In genomic region chr22:19923914-19924513, GRCh38 we compare ENCODE assay signal across 25 cellular contexts. TPM values are rescaled to one million over a fixed set of nuclear protein-coding genes. Genes with fewer than 3 reads are reported as not detected.
DNase-seq lines count a peak whose midpoint lies in the region; ATAC-seq, FAIRE-seq and TF ChIP-seq lines count a peak whose summit lies in the region.
"Had no signal": no experiment of that assay in that cellular context is flagged by ENCODE, and none has a peak within 500 bp of the region (broad histone marks: within the 10 kb centered on the region; RNA-seq: fewer than 3 reads in every experiment).

No MANE protein-coding gene starts in this region.

- no peak overlapping the region for H2AK5ac ChIP-seq in neuronal stem cell (ENCODE audit: low read depth, low read length)

- H3K9ac ChIP-seq in HepG2 (ENCODE audit: insufficient read depth, low read depth, low read length) = no peak overlapping the region
- H3K9ac ChIP-seq in K562 (ENCODE audit: insufficient read depth in 1 of 2, low read depth in 2 of 2, low read length in 2 of 2) = peak overlapping the region in 1 of 2 experiments; percentile 69; a peak in 2 of 4 replicates
- H3K9ac ChIP-seq in neuronal stem cell (ENCODE audit: low read depth, low read length, poor library complexity) = no peak overlapping the region
- H3K9ac ChIP-seq: BLaER1 had no signal

- H3K4me3 Mint-ChIP-seq in CD8-positive, alpha-beta memory T cell = no peak overlapping the region
- H3K4me3 Mint-ChIP-seq: CD4-positive, alpha-beta memory T cell; CD4-positive, CD25-positive, alpha-beta regulatory T cell had no signal

- in situ Hi-C loops in HepG2 (cut with HindIII; ENCODE audit: extremely low pct_ligation_motif_present, low pct_unique_long_range_greater_than_20kb) (no loop called here), K562 (cut with MboI) (no loop called here)

- peak overlapping the region; percentile 96 for H4K8ac ChIP-seq in neuronal stem cell (ENCODE audit: low read depth, low read length)

- no peaks in the 10 kb centered on the region; the same call in 1 of the 2 replicates for H3K4me1 ChIP-seq in HepG2 (ENCODE audit: insufficient read depth, low read length)
- no peaks in the 10 kb centered on the region for H3K4me1 ChIP-seq in right lobe of liver
- H3K4me1 ChIP-seq in K562 (replicated peaks in 1 of 2; ENCODE audit: control insufficient read depth in 2 of 2, insufficient read depth in 2 of 2, low read length in 2 of 2) = peaks cover 5 to 14% of the 10 kb centered on the region in 2 experiments; a peak in 3 of 5 replicates
- H3K4me1 ChIP-seq in lower lobe of right lung = no peaks in the 10 kb centered on the region
- H3K4me1 ChIP-seq in neuronal stem cell (ENCODE audit: control insufficient read depth in 2 of 2, insufficient read depth in 1 of 2, low read depth in 1 of 2, low read length in 2 of 2) = no peaks in the 10 kb centered on the region
- no peaks in the 10 kb centered on the region for H3K4me1 ChIP-seq in CD8-positive, alpha-beta memory T cell (ENCODE audit: insufficient read depth, low read length)
- H3K4me1 ChIP-seq: BE2C, BLaER1, Caco-2 had no signal

- ATAC-seq in HepG2 = no peak
- no peak for ATAC-seq in right lobe of liver
- ATAC-seq in K562 = no peak; the same call in 1 of the 3 replicates
- ATAC-seq in lower lobe of right lung = no peak
- ATAC-seq in GM19452 (IDR thresholded peaks at IDR 0.05; ENCODE audit: unreplicated experiment) = no peak

- TF ChIP-seq EP300 in HepG2 (IDR thresholded peaks at IDR 0.05; ENCODE audit: low read depth in 2 of 2, low read length in 2 of 2) = no peak
- no peak for TF ChIP-seq EP300 in HepG2 (CRISPR knock-in tag; IDR thresholded peaks at IDR 0.05; ENCODE audit: borderline replicate concordance)
- TF ChIP-seq EP300 in K562 (IDR thresholded peaks at IDR 0.05; ENCODE audit: low read length) = no peak

- H3K14ac ChIP-seq in neuronal stem cell (ENCODE audit: low read length) = no peak overlapping the region

- H3K4me2 ChIP-seq in HepG2 (ENCODE audit: low read depth, low read length) (no peak overlapping the region), K562 (ENCODE audit: insufficient read depth, low read length) (no peak overlapping the region), neuronal stem cell (ENCODE audit: insufficient read depth, low read length, poor library complexity, severe bottlenecking) (no peak overlapping the region)
- H3K4me2 ChIP-seq: BLaER1 had no signal

- no peaks in the 10 kb centered on the region for H3K27me3 ChIP-seq in HepG2 (ENCODE audit: control insufficient read depth in 1 of 2, insufficient read depth in 2 of 2, low read length in 2 of 2)
- no peaks in the 10 kb centered on the region for H3K27me3 ChIP-seq in right lobe of liver
- H3K27me3 ChIP-seq in K562 (ENCODE audit: control insufficient read depth in 2 of 2, insufficient read depth in 2 of 2, low read length in 2 of 2) = no peaks in the 10 kb centered on the region
- no peaks in the 10 kb centered on the region for H3K27me3 ChIP-seq in lower lobe of right lung (ENCODE audit: low read depth)
- peaks cover 0 to 19% (median 0%) of the 10 kb centered on the region in 3 experiments for H3K27me3 ChIP-seq in neuronal stem cell (ENCODE audit: control insufficient read depth in 3 of 3, insufficient read depth in 3 of 3, low read depth in 1 of 3, low read length in 3 of 3)
- H3K27me3 ChIP-seq in CD8-positive, alpha-beta memory T cell (ENCODE audit: insufficient read depth, low read length, poor library complexity, severe bottlenecking) = no peaks in the 10 kb centered on the region
- H3K27me3 ChIP-seq: BE2C, BLaER1 had no signal

- H3K18ac ChIP-seq in neuronal stem cell (ENCODE audit: low read length) = no peak overlapping the region

- H2AFZ ChIP-seq in HepG2 (ENCODE audit: low read length) = no peak overlapping the region
- H2AFZ ChIP-seq in K562 (ENCODE audit: low read depth, low read length) = no peak overlapping the region
- H2AFZ ChIP-seq in neuronal stem cell (ENCODE audit: low read length) = no peak overlapping the region

- no peak overlapping the region for H4K91ac ChIP-seq in neuronal stem cell (ENCODE audit: low read depth, low read length, poor library complexity)

- no peak overlapping the region for H3K27ac Mint-ChIP-seq in CD8-positive, alpha-beta memory T cell

- H3K79me1 ChIP-seq in neuronal stem cell (ENCODE audit: low read depth, low read length) = no peaks in the 10 kb centered on the region

- DNase-seq in HepG2 (ENCODE audit: low spot score) = no peak
- DNase-seq in right lobe of liver = no peak
- DNase-seq in K562 (ENCODE audit: extremely low read depth in 1 of 4, low spot score in 3 of 4) = peak in 1 of 4 experiments; percentile 48
- DNase-seq in lower lobe of right lung = peak; percentile 15
- no peak for DNase-seq in neuronal stem cell (ENCODE audit: low spot score)
- no peak for DNase-seq in CD8-positive, alpha-beta memory T cell
- DNase-seq in GM12892 (ENCODE audit: insufficient read length) = no peak
- DNase-seq: 8988T; ACHN; BE2C; C1 segment of cervical spinal cord; Caco-2; Calu3; CD4-positive, alpha-beta memory T cell; CD4-positive, CD25-positive, alpha-beta regulatory T cell; DMS79 treated with DMSO at 0.1 percent for 48 hours; GF-D8 had no signal

- FAIRE-seq in HepG2 (lab: Jason Lieb, UNC) = no peak
- FAIRE-seq in K562 (lab: Jason Lieb, UNC) = no peak
- no peak for FAIRE-seq in GM12892 (lab: Jason Lieb, UNC)
- FAIRE-seq: A204.1, D721Med, G401.6, GM12891, GM19239 had no signal

- CTCF ChIA-PET in HepG2 (lab: Yijun Ruan, JAX; ENCODE audit: low intra/inter-chr PET ratio, low total read pairs) (no interaction called here), K562 (lab: Yijun Ruan, JAX; ENCODE audit: low intra/inter-chr PET ratio) (interaction anchor here (0.6 to 1.0 kb wide), 2 partner anchors 11 to 22 kb away, joined by 3 read pairs; no protein-coding TSS in a partner anchor)
- CTCF ChIA-PET in CD8-positive, alpha-beta memory T cell (lab: Charles Lee) = no interaction called here

- no peaks in the 10 kb centered on the region for H3K27me3 Mint-ChIP-seq in CD8-positive, alpha-beta memory T cell
- H3K27me3 Mint-ChIP-seq: CD4-positive, alpha-beta memory T cell; CD4-positive, CD25-positive, alpha-beta regulatory T cell had no signal

- H3K36me3 ChIP-seq in HepG2 (replicated peaks in 1 of 2; ENCODE audit: control insufficient read depth in 1 of 2, insufficient read depth in 2 of 2, low read length in 2 of 2) (0 out of 5 replicates have a peak, but pooled peaks cover 0 to 3% of the 10 kb centered on the region in 2 experiments), right lobe of liver (peaks cover 0 to 3% (median 0%) of the 10 kb centered on the region in 4 donors), K562 (ENCODE audit: control insufficient read depth, insufficient read depth, low read length) (peaks cover 7% of the 10 kb centered on the region; the same call in 1 of the 3 replicates), lower lobe of right lung (peaks cover 13% of the 10 kb centered on the region), neuronal stem cell (replicated peaks in 1 of 2; ENCODE audit: control insufficient read depth in 2 of 2, insufficient read depth in 2 of 2, low read length in 2 of 2) (no peaks in the 10 kb centered on the region)
- H3K36me3 ChIP-seq in CD8-positive, alpha-beta memory T cell (ENCODE audit: insufficient read depth, low read length) = peaks cover 4% of the 10 kb centered on the region
- H3K36me3 ChIP-seq: BE2C had no signal

- no peaks in the 10 kb centered on the region for H3K9me3 Mint-ChIP-seq in CD8-positive, alpha-beta memory T cell
- H3K9me3 Mint-ChIP-seq: CD14-positive monocyte; CD4-positive, alpha-beta memory T cell; CD4-positive, CD25-positive, alpha-beta regulatory T cell had no signal

- no peaks in the 10 kb centered on the region for H4K20me1 ChIP-seq in HepG2 (ENCODE audit: insufficient read depth, low read length)
- no peaks in the 10 kb centered on the region for H4K20me1 ChIP-seq in K562 (replicated peaks; ENCODE audit: control insufficient read depth, insufficient read depth, low read length)
- H4K20me1 ChIP-seq: BLaER1 had no signal

- no peak overlapping the region for H3K23ac ChIP-seq in neuronal stem cell (ENCODE audit: low read depth, low read length, poor library complexity)

- H3K79me2 ChIP-seq in HepG2 (ENCODE audit: insufficient read depth, low read length) (no peaks in the 10 kb centered on the region), K562 (ENCODE audit: control insufficient read depth, insufficient read depth, low read length) (no peaks in the 10 kb centered on the region)

- no peak overlapping the region for H3K4me3 ChIP-seq in HepG2 (replicated peaks in 1 of 3; ENCODE audit: insufficient read depth in 1 of 3, low read depth in 2 of 3, low read length in 3 of 3)
- no peak overlapping the region for H3K4me3 ChIP-seq in right lobe of liver
- H3K4me3 ChIP-seq in K562 = no peak overlapping the region
- no peak overlapping the region for H3K4me3 ChIP-seq in lower lobe of right lung
- no peak overlapping the region for H3K4me3 ChIP-seq in neuronal stem cell (ENCODE audit: low read length in 2 of 2)
- H3K4me3 ChIP-seq in CD8-positive, alpha-beta memory T cell (ENCODE audit: low read length) = no peak overlapping the region
- H3K4me3 ChIP-seq: BLaER1 had no signal

- POLR2A ChIA-PET in HepG2 (lab: Yijun Ruan, JAX) (no interaction called here), K562 (lab: Yijun Ruan, JAX) (interaction anchor here (0.6 to 4.2 kb wide), 12 partner anchors 11 to 194 kb away, joined by 3 to 26 read pairs (median 3); partner anchors contain the start of genes COMT and TXNRD2)
- POLR2A ChIA-PET in CD8-positive, alpha-beta memory T cell (lab: Charles Lee) = no interaction called here

- BruUV-seq in HepG2 (replicated peaks; lab: Mats Ljungman, UMichigan) (no TSS peak), K562 (replicated peaks; lab: Mats Ljungman, UMichigan) (no TSS peak)

- intact Hi-C loops in HepG2 (cut with micrococcal nuclease; ENCODE audit: unreplicated experiment) = no loop called here
- intact Hi-C loops in right lobe of liver (cut with DNase I) = no loop called here
- intact Hi-C loops in K562 (cut with micrococcal nuclease) = no loop called here
- intact Hi-C loops in lower lobe of right lung (cut with DNase I) = no loop called here

- peaks cover 0 to 5% (median 0%) of the 10 kb centered on the region in 3 donors for H3K4me1 Mint-ChIP-seq in CD8-positive, alpha-beta memory T cell

- TF ChIP-seq POLR2A in HepG2 (IDR thresholded peaks at IDR 0.05; ENCODE audit: insufficient read depth in 1 of 2, low read depth in 2 of 2, low read length in 2 of 2) = no peak
- no peak for TF ChIP-seq POLR2A in right lobe of liver (IDR thresholded peaks at IDR 0.05)
- TF ChIP-seq POLR2A in K562 (conservative IDR thresholded peaks at IDR 0.05) = no peak
- no peak for TF ChIP-seq POLR2A in GM12892 (IDR thresholded peaks at IDR 0.05; ENCODE audit: low read depth, low read length)

- H2BK5ac ChIP-seq in neuronal stem cell (ENCODE audit: low read length) = no peak overlapping the region

- no peak overlapping the region for H2BK120ac ChIP-seq in neuronal stem cell (ENCODE audit: low read depth, low read length)

- no peaks in the 10 kb centered on the region for H3K9me3 ChIP-seq in HepG2 (ENCODE audit: low read length)
- no peaks in the 10 kb centered on the region for H3K9me3 ChIP-seq in right lobe of liver
- no peaks in the 10 kb centered on the region for H3K9me3 ChIP-seq in K562 (replicated peaks; ENCODE audit: control insufficient read depth, insufficient read depth, low read depth, low read length)
- H3K9me3 ChIP-seq in lower lobe of right lung = no peaks in the 10 kb centered on the region
- no peaks in the 10 kb centered on the region for H3K9me3 ChIP-seq in neuronal stem cell (replicated peaks in 1 of 2; ENCODE audit: control insufficient read depth in 2 of 2, insufficient read depth in 1 of 2, low read depth in 1 of 2, low read length in 2 of 2)
- H3K9me3 ChIP-seq in CD8-positive, alpha-beta memory T cell (ENCODE audit: low read length) = no peaks in the 10 kb centered on the region
- H3K9me3 ChIP-seq: BE2C, BLaER1, Caco-2 had no signal

- no peak overlapping the region for H2BK12ac ChIP-seq in neuronal stem cell (ENCODE audit: low read length)

- 83% methylated on average over 12 of the region's 12 CpGs for WGBS in HepG2 (ENCODE audit: low lambda C conversion rate)
- 91% methylated on average over 11 of the region's 12 CpGs for WGBS in right lobe of liver (ENCODE audit: insufficient coverage, low coverage, low lambda C conversion rate, missing lambda C conversion rate)
- WGBS in K562 (ENCODE audit: insufficient coverage, low coverage, missing lambda C conversion rate) = 53% methylated on average over 12 of the region's 12 CpGs
- no CpG with 5 or more reads among the region's 12 CpGs for WGBS in neuronal stem cell (ENCODE audit: extremely low coverage in 2 of 2, insufficient read length in 2 of 2, insufficient replicate concordance in 1 of 2), 2 donors

- TF ChIP-seq CTCF in HepG2 (CRISPR knock-in tag; IDR thresholded peaks at IDR 0.05) = no peak
- TF ChIP-seq CTCF in right lobe of liver (IDR thresholded peaks at IDR 0.05) = no peak
- no peak for TF ChIP-seq CTCF in K562 (IDR thresholded peaks at IDR 0.05 in 2 of 3, conservative IDR thresholded peaks at IDR 0.05 in 1 of 3; ENCODE audit: insufficient read depth in 2 of 3, low read depth in 1 of 3, low read length in 3 of 3)
- TF ChIP-seq CTCF in lower lobe of right lung (IDR thresholded peaks at IDR 0.05) = no peak

- H3K27ac ChIP-seq in HepG2 (ENCODE audit: extremely low read length, insufficient read depth, low read length) (no peak overlapping the region), right lobe of liver (no peak overlapping the region), K562 (ENCODE audit: extremely low read depth, low read depth, low read length) (no peak overlapping the region), lower lobe of right lung (no peak overlapping the region), neuronal stem cell (replicated peaks; ENCODE audit: low read length) (no peak overlapping the region)
- H3K27ac ChIP-seq in CD8-positive, alpha-beta memory T cell (ENCODE audit: low read depth, low read length) = no peak overlapping the region
- H3K27ac ChIP-seq: BLaER1 had no signal

- H3K4ac ChIP-seq in neuronal stem cell (ENCODE audit: low read length) = no peak overlapping the region

- H3K9me1 ChIP-seq in K562 (ENCODE audit: control insufficient read depth, insufficient read depth, low read length) = no peaks in the 10 kb centered on the region

- H3K36me3 Mint-ChIP-seq in CD8-positive, alpha-beta memory T cell = peaks cover 0 to 28% (median 7%) of the 10 kb centered on the region in 3 donors

- no peak for TF ChIP-seq RAD21 in HepG2 (CRISPR knock-in tag; IDR thresholded peaks at IDR 0.05)
- no peak for TF ChIP-seq RAD21 in K562 (CRISPR knock-in tag; conservative IDR thresholded peaks at IDR 0.05 in 1 of 2, IDR thresholded peaks at IDR 0.05 in 1 of 2)

- H2BK15ac ChIP-seq in neuronal stem cell (ENCODE audit: low read length) = no peak overlapping the region

RNA-seq across cellular contexts. Expression of gene COMT, which starts 17.6 kb away (rescaled TPM):
- 144 and 162 TPM in 2 replicates for total RNA-seq in HepG2 (2016; rRNA removed; fragmentation: Illumina TruSeq; extraction: Trizol)
- 44.0 and 61.5 TPM in 2 replicates for total RNA-seq in HepG2 (2016; cell fraction: cytosol; rRNA removed; fragmentation: Illumina TruSeq; extraction: Trizol; ENCODE audit: low read depth)
- total RNA-seq in HepG2 (2016; cell fraction: insoluble cytoplasmic fraction; rRNA removed; fragmentation: Illumina TruSeq; extraction: Trizol) = 127 and 167 TPM in 2 replicates
- total RNA-seq in HepG2 (2016; cell fraction: membrane; rRNA removed; fragmentation: Illumina TruSeq; extraction: Trizol) = 60.4 and 90.3 TPM in 2 replicates
- 92.2 and 95.4 TPM in 2 replicates for total RNA-seq in HepG2 (2016; cell fraction: nucleus; rRNA removed; fragmentation: Illumina TruSeq; extraction: Trizol)
- 156 and 194 TPM in 2 replicates for polyA plus RNA-seq in HepG2 (2011; rRNA removed)
- polyA plus RNA-seq in HepG2 (2011; cell fraction: cytosol; rRNA removed) = 185 and 260 TPM in 2 replicates
- 192 TPM in 2 replicates for polyA plus RNA-seq in HepG2 (2011; cell fraction: nucleus; rRNA removed)
- polyA plus RNA-seq in HepG2 (2012) = 90.6 and 123 TPM in 2 replicates
- polyA plus RNA-seq in HepG2 (2016; cell fraction: cytosol; fragmentation: Illumina TruSeq; extraction: Trizol; ENCODE audit: low read depth) = 59.9 and 87.6 TPM in 2 replicates
- polyA plus RNA-seq in HepG2 (2016; cell fraction: insoluble cytoplasmic fraction; fragmentation: Illumina TruSeq; extraction: Trizol; ENCODE audit: low read depth) = 139 and 159 TPM in 2 replicates
- 62.3 and 85.6 TPM in 2 replicates for polyA plus RNA-seq in HepG2 (2016; cell fraction: membrane; fragmentation: Illumina TruSeq; extraction: Trizol; ENCODE audit: low read depth)
- 155 and 158 TPM in 2 replicates for polyA plus RNA-seq in HepG2 (2016; cell fraction: nucleus; fragmentation: Illumina TruSeq; extraction: Trizol; ENCODE audit: insufficient read depth, low read depth)
- polyA minus RNA-seq in HepG2 (2011; rRNA and poly(A)+ RNA removed; ENCODE audit: low replicate concordance) = 32.2 and 191 TPM in 2 replicates
- polyA minus RNA-seq in HepG2 (2011; cell fraction: cytosol; rRNA and poly(A)+ RNA removed) = 76.6 and 84.9 TPM in 2 replicates
- polyA minus RNA-seq in HepG2 (2011; cell fraction: nucleus; rRNA and poly(A)+ RNA removed) = 33.6 and 36.1 TPM in 2 replicates
- total RNA-seq in right lobe of liver = 100 to 1,000 TPM; 144 to 270 (median 200) TPM
- total RNA-seq in K562 (2011; cell fraction: chromatin; rRNA removed; ENCODE audit: low replicate concordance) = 125 and 360 TPM in 2 replicates
- total RNA-seq in K562 (2011; cell fraction: nucleolus; rRNA removed) = 500 and 649 TPM in 2 replicates
- 301 and 358 TPM in 2 replicates for total RNA-seq in K562 (2011; cell fraction: nucleoplasm; rRNA removed)
- total RNA-seq in K562 (2014; rRNA removed) = 334 and 497 TPM in 2 replicates
- 29.4 and 46.3 TPM in 2 replicates for total RNA-seq in K562 (2014; rRNA removed; fragmentation: Illumina TruSeq; extraction: Trizol)
- total RNA-seq in K562 (2015; rRNA removed; fragmentation: Illumina TruSeq; extraction: Trizol) = 155 and 156 TPM in 2 replicates
- total RNA-seq in K562 (2021) = 348 and 351 TPM in 2 replicates
- polyA plus RNA-seq in K562 (2011; rRNA removed) = 185 and 498 TPM in 2 replicates
- polyA plus RNA-seq in K562 (2011; cell fraction: cytosol; rRNA removed) = 652 and 657 TPM in 2 replicates
- polyA plus RNA-seq in K562 (2011; cell fraction: nucleus; rRNA removed) = 321 and 432 TPM in 2 replicates
- polyA plus RNA-seq in K562 (2012) = 279 and 699 TPM in 2 replicates
- 108 and 305 TPM in 2 replicates for polyA plus RNA-seq in K562 (2014; fragmentation: Illumina TruSeq; extraction: Trizol)
- 10 to 100 TPM; 12.5 to 39.6 TPM for polyA plus RNA-seq in K562 (2014; fragmentation: Nextera tagmentation; extraction: Ambion mirVana)
- polyA plus RNA-seq in K562 (2014; rRNA removed) = 263 and 317 TPM in 2 replicates
- 92.9 and 123 TPM in 2 replicates for polyA minus RNA-seq in K562 (2011; rRNA and poly(A)+ RNA removed)
- 148 and 344 TPM in 2 replicates for polyA minus RNA-seq in K562 (2011; cell fraction: cytosol; rRNA and poly(A)+ RNA removed)
- 63.8 and 154 TPM in 2 replicates for polyA minus RNA-seq in K562 (2011; cell fraction: nucleus; rRNA and poly(A)+ RNA removed)
- total RNA-seq in lower lobe of right lung = 235 TPM
- polyA plus RNA-seq in neuronal stem cell (2013, experiment 1 of 2) = 7.3 TPM
- polyA plus RNA-seq in neuronal stem cell (2013, experiment 2 of 2) = 6.4 TPM
- total RNA-seq in CD8-positive, alpha-beta memory T cell = 10 to 100 TPM; 89.3 to 93.7 TPM
- polyA plus RNA-seq in CD8-positive, alpha-beta memory T cell = 92.7 TPM
- polyA plus RNA-seq in GM12892 (2012; ENCODE audit: missing spikeins) = 34.5 TPM

RNA-seq across cellular contexts. Expression of gene TXNRD2, which starts 17.6 kb away (rescaled TPM):
- total RNA-seq in HepG2 (2016; rRNA removed; fragmentation: Illumina TruSeq; extraction: Trizol) (16.4 and 18.6 TPM in 2 replicates), right lobe of liver (10 to 100 TPM; 35.9 to 47.8 (median 44.3) TPM), K562 (2014; rRNA removed) (49.4 and 60.7 TPM in 2 replicates), K562 (2014; rRNA removed; fragmentation: Illumina TruSeq; extraction: Trizol) (25.1 and 32.6 TPM in 2 replicates), K562 (2015; rRNA removed; fragmentation: Illumina TruSeq; extraction: Trizol) (45.9 and 50.4 TPM in 2 replicates), K562 (2021) (78.2 and 80.2 TPM in 2 replicates), lower lobe of right lung (47.5 TPM)
- 4.6 and 5.3 TPM in 2 replicates for total RNA-seq in HepG2 (2016; cell fraction: cytosol; rRNA removed; fragmentation: Illumina TruSeq; extraction: Trizol; ENCODE audit: low read depth)
- 16.6 and 20.5 TPM in 2 replicates for total RNA-seq in HepG2 (2016; cell fraction: insoluble cytoplasmic fraction; rRNA removed; fragmentation: Illumina TruSeq; extraction: Trizol)
- 7.4 and 8.1 TPM in 2 replicates for total RNA-seq in HepG2 (2016; cell fraction: membrane; rRNA removed; fragmentation: Illumina TruSeq; extraction: Trizol)
- total RNA-seq in HepG2 (2016; cell fraction: nucleus; rRNA removed; fragmentation: Illumina TruSeq; extraction: Trizol) = 17.3 and 19.7 TPM in 2 replicates
- polyA plus RNA-seq in HepG2 (2011; rRNA removed) (17.5 and 23.4 TPM in 2 replicates), K562 (2011; rRNA removed) (50.2 and 93.6 TPM in 2 replicates), K562 (2014; fragmentation: Illumina TruSeq; extraction: Trizol) (45.0 and 66.1 TPM in 2 replicates), K562 (2014; fragmentation: Nextera tagmentation; extraction: Ambion mirVana) (1 to 10 TPM; 3.3 to 4.4 TPM), K562 (2014; rRNA removed) (52.5 and 57.0 TPM in 2 replicates)
- polyA plus RNA-seq in HepG2 (2011; cell fraction: cytosol; rRNA removed) = 11.8 and 19.6 TPM in 2 replicates
- 74.7 and 94.3 TPM in 2 replicates for polyA plus RNA-seq in HepG2 (2011; cell fraction: nucleus; rRNA removed)
- polyA plus RNA-seq in HepG2 (2012) = 11.2 and 13.2 TPM in 2 replicates
- 3.6 and 4.0 TPM in 2 replicates for polyA plus RNA-seq in HepG2 (2016; cell fraction: cytosol; fragmentation: Illumina TruSeq; extraction: Trizol; ENCODE audit: low read depth)
- 17.8 and 20.1 TPM in 2 replicates for polyA plus RNA-seq in HepG2 (2016; cell fraction: insoluble cytoplasmic fraction; fragmentation: Illumina TruSeq; extraction: Trizol; ENCODE audit: low read depth)
- polyA plus RNA-seq in HepG2 (2016; cell fraction: membrane; fragmentation: Illumina TruSeq; extraction: Trizol; ENCODE audit: low read depth) = 5.9 and 6.5 TPM in 2 replicates
- 34.4 and 34.7 TPM in 2 replicates for polyA plus RNA-seq in HepG2 (2016; cell fraction: nucleus; fragmentation: Illumina TruSeq; extraction: Trizol; ENCODE audit: insufficient read depth, low read depth)
- polyA minus RNA-seq in HepG2 (2011; rRNA and poly(A)+ RNA removed; ENCODE audit: low replicate concordance) = 28.2 and 29.9 TPM in 2 replicates
- 10.6 and 12.9 TPM in 2 replicates for polyA minus RNA-seq in HepG2 (2011; cell fraction: cytosol; rRNA and poly(A)+ RNA removed)
- polyA minus RNA-seq in HepG2 (2011; cell fraction: nucleus; rRNA and poly(A)+ RNA removed) = 24.5 and 27.3 TPM in 2 replicates
- total RNA-seq in K562 (2011; cell fraction: chromatin; rRNA removed; ENCODE audit: low replicate concordance) = 156 and 367 TPM in 2 replicates
- 176 and 216 TPM in 2 replicates for total RNA-seq in K562 (2011; cell fraction: nucleolus; rRNA removed)
- 160 and 165 TPM in 2 replicates for total RNA-seq in K562 (2011; cell fraction: nucleoplasm; rRNA removed)
- polyA plus RNA-seq in K562 (2011; cell fraction: cytosol; rRNA removed) = 84.2 and 98.0 TPM in 2 replicates
- polyA plus RNA-seq in K562 (2011; cell fraction: nucleus; rRNA removed) = 148 and 181 TPM in 2 replicates
- 83.1 and 83.5 TPM in 2 replicates for polyA plus RNA-seq in K562 (2012)
- polyA minus RNA-seq in K562 (2011; rRNA and poly(A)+ RNA removed) = 44.4 and 47.5 TPM in 2 replicates
- 55.3 and 75.6 TPM in 2 replicates for polyA minus RNA-seq in K562 (2011; cell fraction: cytosol; rRNA and poly(A)+ RNA removed)
- polyA minus RNA-seq in K562 (2011; cell fraction: nucleus; rRNA and poly(A)+ RNA removed) = 57.4 and 103 TPM in 2 replicates
- 16.7 TPM for polyA plus RNA-seq in neuronal stem cell (2013, experiment 1 of 2)
- 17.7 TPM for polyA plus RNA-seq in neuronal stem cell (2013, experiment 2 of 2)
- total RNA-seq in CD8-positive, alpha-beta memory T cell = 10 to 100 TPM; 27.6 to 27.9 TPM
- 13.8 TPM for polyA plus RNA-seq in CD8-positive, alpha-beta memory T cell
- 10.2 TPM for polyA plus RNA-seq in GM12892 (2012; ENCODE audit: missing spikeins)

Comparison
In these comparisons a context has a peak if more than half of its experiments do, and no peak if none do; other contexts are left out.
1. Of the 241 proteins assayed by ChIP-seq in both HepG2 and K562: peak only in HepG2: none; only in K562: E2F1, FOXP1, MAFF, MAFK and ZFP91; in both: ZBTB33; in neither: 231; mixed calls (peak in some experiments, not most) for 4.